ENCODE assay signal across 23 cellular contexts in genomic region chr2:143968360-143968759, GRCh38.
"Had no signal": no experiment of that assay in that cellular context is flagged by ENCODE, and none has a peak within 500 bp of the region (broad histone marks: within the 10 kb centered on the region; RNA-seq: fewer than 3 reads in every experiment).

No MANE protein-coding gene starts in this region.

- H3K9me3 Mint-ChIP-seq: activated CD4-positive, alpha-beta memory T cell treated with anti-CD3 and anti-CD28 coated beads for 36 hours; activated CD4-positive, alpha-beta T cell treated with anti-CD3 and anti-CD28 coated beads, Interleukin-2, amount 10 ng/mL, durations not matched to agents 7 days and 5 days; activated naive CD4-positive, alpha-beta T cell treated with anti-CD3 and anti-CD28 coated beads for 36 hours; activated naive CD8-positive, alpha-beta T cell treated with anti-CD3 and anti-CD28 coated beads, Interleukin-2, amount 10 ng/mL, durations not matched to agents 7 days and 5 days; activated T-helper 1 cell treated with anti-CD3 and anti-CD28 coated beads, Interleukin-12 subunit alpha, Interleukin-12 subunit beta, Interleukin-2, Interleukin-4 antibody, amounts not matched to agents 30 ng/mL and 10 ng/mL and 1 ng/mL, durations not matched to agents 14 hours and 24 hours and 36 hours; T-helper 1 cell treated with Interleukin-12 subunit alpha and Interleukin-12 subunit beta and Interleukin-4 antibody, amounts not matched to agents 30 μg/mL and 1 μg/mL, for 36 hours had no signal

- ATAC-seq: WTC11 had no signal

- H3K4me3 Mint-ChIP-seq: activated CD4-positive, alpha-beta memory T cell treated with anti-CD3 and anti-CD28 coated beads for 36 hours; activated CD4-positive, alpha-beta T cell treated with anti-CD3 and anti-CD28 coated beads, Interleukin-2, amount 10 ng/mL, durations not matched to agents 7 days and 5 days; activated naive CD4-positive, alpha-beta T cell treated with anti-CD3 and anti-CD28 coated beads for 36 hours; activated naive CD8-positive, alpha-beta T cell treated with anti-CD3 and anti-CD28 coated beads, Interleukin-2, amount 10 ng/mL, durations not matched to agents 7 days and 5 days; activated T-helper 1 cell treated with anti-CD3 and anti-CD28 coated beads, Interleukin-12 subunit alpha, Interleukin-12 subunit beta, Interleukin-2, Interleukin-4 antibody, amounts not matched to agents 30 ng/mL and 10 ng/mL and 1 ng/mL, durations not matched to agents 14 hours and 24 hours and 36 hours; T-helper 1 cell treated with Interleukin-12 subunit alpha and Interleukin-12 subunit beta and Interleukin-4 antibody, amounts not matched to agents 30 μg/mL and 1 μg/mL, for 36 hours; WTC11 had no signal

- H3K27ac Mint-ChIP-seq: activated CD4-positive, alpha-beta memory T cell treated with anti-CD3 and anti-CD28 coated beads for 36 hours; activated CD4-positive, alpha-beta T cell treated with anti-CD3 and anti-CD28 coated beads, Interleukin-2, amount 10 ng/mL, durations not matched to agents 7 days and 5 days; activated naive CD4-positive, alpha-beta T cell treated with anti-CD3 and anti-CD28 coated beads for 36 hours; activated naive CD8-positive, alpha-beta T cell treated with anti-CD3 and anti-CD28 coated beads, Interleukin-2, amount 10 ng/mL, durations not matched to agents 7 days and 5 days; activated T-helper 1 cell treated with anti-CD3 and anti-CD28 coated beads, Interleukin-12 subunit alpha, Interleukin-12 subunit beta, Interleukin-2, Interleukin-4 antibody, amounts not matched to agents 30 ng/mL and 10 ng/mL and 1 ng/mL, durations not matched to agents 14 hours and 24 hours and 36 hours; T-helper 1 cell treated with Interleukin-12 subunit alpha and Interleukin-12 subunit beta and Interleukin-4 antibody, amounts not matched to agents 30 μg/mL and 1 μg/mL, for 36 hours; WTC11 had no signal

- H3K27me3 Mint-ChIP-seq: activated CD4-positive, alpha-beta memory T cell treated with anti-CD3 and anti-CD28 coated beads for 36 hours; activated CD4-positive, alpha-beta T cell treated with anti-CD3 and anti-CD28 coated beads, Interleukin-2, amount 10 ng/mL, durations not matched to agents 7 days and 5 days; activated naive CD8-positive, alpha-beta T cell treated with anti-CD3 and anti-CD28 coated beads, Interleukin-2, amount 10 ng/mL, durations not matched to agents 7 days and 5 days had no signal

- H3K4me1 Mint-ChIP-seq: activated CD4-positive, alpha-beta T cell treated with anti-CD3 and anti-CD28 coated beads, Interleukin-2, amount 10 ng/mL, durations not matched to agents 7 days and 5 days; activated naive CD8-positive, alpha-beta T cell treated with anti-CD3 and anti-CD28 coated beads, Interleukin-2, amount 10 ng/mL, durations not matched to agents 7 days and 5 days had no signal

- H3K36me3 Mint-ChIP-seq: WTC11 had no signal

- DNase-seq: activated CD4-positive, alpha-beta memory T cell treated with anti-CD3 and anti-CD28 coated beads for 36 hours; activated CD4-positive, alpha-beta T cell treated with anti-CD3 and anti-CD28 coated beads, Interleukin-2, amount 10 ng/mL, durations not matched to agents 7 days and 5 days; activated CD4-positive, CD25-positive, alpha-beta regulatory T cell treated with anti-CD3 and anti-CD28 coated beads, Interleukin-2, amount 50 U/mL, for 72 hours; activated CD8-positive, alpha-beta memory T cell treated with anti-CD3 and anti-CD28 coated beads, Interleukin-2, amount 50 U/mL, for 4 hours; activated effector memory CD4-positive, alpha-beta T cell treated with anti-CD3 and anti-CD28 coated beads, Interleukin-2, amount 50 U/mL, for 16 hours; activated naive CD4-positive, alpha-beta T cell treated with anti-CD3 and anti-CD28 coated beads for 36 hours; activated naive CD8-positive, alpha-beta T cell treated with anti-CD3 and anti-CD28 coated beads, Interleukin-2, amount 10 ng/mL, durations not matched to agents 7 days and 5 days; aorta; caudate nucleus; Karpas-422; MM.1S; NCI-H1105; NCI-H1436 treated with DMSO at 0.1 percent for 48 hours; NCI-H187; NCI-H2081; NCI-H446; Peyer's patch; Right ventricle myocardium superior; SJCRH30; SK-N-SH had no signal
